11 cellular contexts compared by ENCODE assay signal in genomic region chr5:107104774-107105050, GRCh38.
DNase-seq lines count a peak whose midpoint lies in the region; ATAC-seq and TF ChIP-seq lines count a peak whose summit lies in the region.
"Had no signal": no experiment of that assay in that cellular context is flagged by ENCODE, and none has a peak within 500 bp of the region (broad histone marks: within the 10 kb centered on the region; RNA-seq: fewer than 3 reads in every experiment).

No MANE protein-coding gene starts in this region.

- no peaks in the 10 kb centered on the region for H3K4me1 Mint-ChIP-seq in natural killer cell
- H3K4me1 Mint-ChIP-seq: central memory CD8-positive, alpha-beta T cell; naive B cell had no signal

- no peaks in the 10 kb centered on the region for H3K4me1 ChIP-seq in right atrium auricular region
- H3K4me1 ChIP-seq in heart left ventricle: peaks cover 0 to 3% (median 0%) of the 10 kb centered on the region in 12 donors

- TF ChIP-seq CTCF in right atrium auricular region (IDR thresholded peaks at IDR 0.05) (peak in 1 of 2 donors; percentile 49), LNCaP clone FGC (IDR thresholded peaks at IDR 0.05; ENCODE audit: control insufficient read depth, extremely low read depth, insufficient read depth) (peak; percentile 75), heart left ventricle (IDR thresholded peaks at IDR 0.05) (peak in 8 of 12 donors; percentile 14 to 54 (median 39)), natural killer cell (IDR thresholded peaks at IDR 0.05) (no peak)

- no peak overlapping the region for H3K27ac Mint-ChIP-seq in natural killer cell
- H3K27ac Mint-ChIP-seq: naive B cell had no signal

- H3K27me3 ChIP-seq in right atrium auricular region (no peaks in the 10 kb centered on the region), heart left ventricle (no peaks in the 10 kb centered on the region)

- no peak for DNase-seq in Right ventricle myocardium superior
- no peak for DNase-seq in right atrium auricular region (ENCODE audit: low spot score)
- DNase-seq in LNCaP clone FGC (ENCODE audit: low read depth): peak; percentile 28
- DNase-seq in heart left ventricle: peak in 3 of 5 donors; percentile 17 to 43 (median 40)
- no peak for DNase-seq in NCI-H2196 (lab: John Stamatoyannopoulos, UW; ENCODE audit: unreplicated experiment)
- DNase-seq in natural killer cell: no peak
- DNase-seq in COLO668 (lab: John Stamatoyannopoulos, UW; ENCODE audit: unreplicated experiment): no peak
- no peak for DNase-seq in NCI-H2227 treated with DMSO at 0.1 percent for 48 hours (lab: John Stamatoyannopoulos, UW)
- DNase-seq: naive B cell, T-helper 9 cell had no signal

- H3K9me3 ChIP-seq in right atrium auricular region: peaks cover 0 to 11% of the 10 kb centered on the region in 2 donors
- H3K9me3 ChIP-seq in heart left ventricle: peaks cover 0 to 14% (median under 1%) of the 10 kb centered on the region in 12 donors

- peaks cover 13 to 27% of the 10 kb centered on the region in 2 donors for H3K27me3 Mint-ChIP-seq in natural killer cell (ENCODE audit: low read depth in 2 of 2)
- H3K27me3 Mint-ChIP-seq: naive B cell had no signal

- no peak for TF ChIP-seq POLR2A in heart left ventricle (IDR thresholded peaks at IDR 0.05)

- intact Hi-C loops in Right ventricle myocardium superior (cut with DNase I): loop anchor here (5.0 kb wide), 1 partner anchor 568 kb away; the partner anchor contains the start of gene EFNA5
- intact Hi-C loops in heart left ventricle (cut with DNase I): loop anchor here in 5 of 10 donors (1.0 to 10.0 kb wide), 7 partner anchors 140 to 570 kb away; partner anchors contain the start of gene EFNA5 (in 3 of the 5)
- intact Hi-C loops in natural killer cell (cut with micrococcal nuclease): no loop called here

- H3K4me3 ChIP-seq in right atrium auricular region (no peak overlapping the region), LNCaP clone FGC (ENCODE audit: low read depth, low read length) (no peak overlapping the region), heart left ventricle (no peak overlapping the region)

- H3K36me3 Mint-ChIP-seq in natural killer cell: no peaks in the 10 kb centered on the region
- H3K36me3 Mint-ChIP-seq: naive B cell had no signal

- WGBS in heart left ventricle, 4 donors: 47 to 57% (median 51%) methylated on average over 3 of the region's 3 CpGs

- H3K36me3 ChIP-seq in right atrium auricular region (no peaks in the 10 kb centered on the region), heart left ventricle (no peaks in the 10 kb centered on the region)

- peak; percentile 95 for ATAC-seq in Right ventricle myocardium superior (ENCODE audit: poor library complexity)
- peak; percentile 88 to 97 (median 91) for ATAC-seq in heart left ventricle
- ATAC-seq in natural killer cell: no peak

- no peaks in the 10 kb centered on the region for H3K9me3 Mint-ChIP-seq in natural killer cell
- H3K9me3 Mint-ChIP-seq: central memory CD8-positive, alpha-beta T cell had no signal

- H3K4me3 Mint-ChIP-seq in natural killer cell: no peak overlapping the region
- H3K4me3 Mint-ChIP-seq: central memory CD8-positive, alpha-beta T cell; naive B cell had no signal

- H3K27ac ChIP-seq in right atrium auricular region: peak overlapping the region in 1 of 2 donors; percentile 61
- peak overlapping the region in 8 of 12 donors; percentile 3 to 53 (median 36) for H3K27ac ChIP-seq in heart left ventricle

Comparison
In these comparisons a context has a peak if more than half of its experiments do, and no peak if none do; other contexts are left out.
1. DNase-seq: peak in LNCaP clone FGC (single experiment) and heart left ventricle (3 of 5); none in Right ventricle myocardium superior (single experiment), right atrium auricular region (single experiment), NCI-H2196 (single experiment), natural killer cell (single experiment), COLO668 (single experiment) and NCI-H2227 treated with DMSO at 0.1 percent for 48 hours (single experiment).
2. ATAC-seq: peak in Right ventricle myocardium superior (single experiment) and heart left ventricle (4 of 4); none in natural killer cell (0 of 3).